Comparison of ENCODE assay signal across 11 cellular contexts in genomic region chr2:1633936-1634587, GRCh38.
"Had no signal": no experiment of that assay in that cellular context is flagged by ENCODE, and none has a peak within 500 bp of the region (broad histone marks: within the 10 kb centered on the region; RNA-seq: fewer than 3 reads in every experiment).

No MANE protein-coding gene starts in this region.

- ATAC-seq: activated CD4-positive, CD25-positive, alpha-beta regulatory T cell treated with anti-CD3 and anti-CD28 coated beads, Interleukin-2, amount 50 U/mL, for 24 hours; T-cell had no signal

- DNase-seq: activated CD4-positive, alpha-beta T cell treated with anti-CD3 and anti-CD28 coated beads, Interleukin-2, amount 50 U/mL, for 1 hour; activated CD8-positive, alpha-beta memory T cell treated with anti-CD3 and anti-CD28 coated beads for 24 hours; activated naive CD4-positive, alpha-beta T cell; activated naive CD8-positive, alpha-beta T cell treated with anti-CD3 and anti-CD28 coated beads, Interleukin-2, amount 10 ng/mL, durations not matched to agents 7 days and 5 days; hypothalamus; kidney; nephron progenitor cell; stimulated activated CD4-positive, alpha-beta T cell treated with anti-CD3 and anti-CD28 coated beads, Interleukin-1b, Interleukin-23, amount 100 ng/mL, for 48 hours; T-cell; T-helper 9 cell had no signal
